Comparison of ENCODE assay signal across 8 cellular contexts in genomic region chr1:155184835-155185782, GRCh38.
A peak's percentile ranks its signal among the peaks of the same experiment; 100 is the strongest.
DNase-seq lines count a peak whose midpoint lies in the region; ATAC-seq and TF ChIP-seq lines count a peak whose summit lies in the region.

No MANE protein-coding gene starts in this region.

- peaks cover 13% of the 10 kb centered on the region for H3K4me1 ChIP-seq in MM.1S (ENCODE audit: low read length)
- no peaks in the 10 kb centered on the region for H3K4me1 ChIP-seq in endocrine pancreas (ENCODE audit: control insufficient read depth, insufficient read depth, low read length)

- H3K27ac Mint-ChIP-seq in stimulated activated naive B cell treated with anti-CD40 and anti-IgM and Interleukin-4, amounts not matched to agents 10 μg/mL and 1 μg/mL and 100 μg/mL, for 72 hours, result peak overlapping the region; percentile 83

- peak overlapping the region; percentile 17 to 52 for H3K4me3 Mint-ChIP-seq in stimulated activated naive B cell treated with anti-CD40 and anti-IgM and Interleukin-4, amounts not matched to agents 10 μg/mL and 1 μg/mL and 100 μg/mL, for 72 hours

- no peaks in the 10 kb centered on the region for H3K9me2 ChIP-seq in MM.1S (replicated peaks; ENCODE audit: insufficient read depth, low read length)

- peak overlapping the region; percentile 61 for H3K4me2 ChIP-seq in MM.1S (ENCODE audit: low read depth, low read length)

- H3K4me1 Mint-ChIP-seq in stimulated activated naive B cell treated with anti-CD40 and anti-IgM and Interleukin-4, amounts not matched to agents 10 μg/mL and 1 μg/mL and 100 μg/mL, for 72 hours, result peaks cover 23 to 26% of the 10 kb centered on the region in 2 donors

- H3K9ac ChIP-seq in MM.1S (ENCODE audit: low read length) (peak overlapping the region; percentile 34), endocrine pancreas (ENCODE audit: control insufficient read depth, insufficient read depth, low read length) (peak overlapping the region; percentile 33)

- no peaks in the 10 kb centered on the region for H3K27me3 Mint-ChIP-seq in stimulated activated naive B cell treated with anti-CD40 and anti-IgM and Interleukin-4, amounts not matched to agents 10 μg/mL and 1 μg/mL and 100 μg/mL, for 72 hours

- TF ChIP-seq CTCF in GM06990 (IDR thresholded peaks at IDR 0.05; ENCODE audit: insufficient read depth, low read length, poor library complexity, severe bottlenecking), result peak; percentile 17
- no peak for TF ChIP-seq CTCF in GM20000 (IDR thresholded peaks at IDR 0.05; ENCODE audit: extremely low read depth, missing control alignments)
- peak; percentile 37 for TF ChIP-seq CTCF in MM.1S (IDR thresholded peaks at IDR 0.05; ENCODE audit: low read length)

- H3K9me3 ChIP-seq in MM.1S (replicated peaks; ENCODE audit: insufficient read depth, low read length) (no peaks in the 10 kb centered on the region), endocrine pancreas (ENCODE audit: control insufficient read depth, low read length) (no peaks in the 10 kb centered on the region)

- no peaks in the 10 kb centered on the region for H3F3A ChIP-seq in MM.1S (ENCODE audit: insufficient read depth, low read length)

- H3K27me3 ChIP-seq in GM06990 (replicated peaks; ENCODE audit: control insufficient read depth, insufficient read depth, low read length) (no peaks in the 10 kb centered on the region), MM.1S (replicated peaks; ENCODE audit: insufficient read depth, low read length) (peaks cover 37% of the 10 kb centered on the region), endocrine pancreas (ENCODE audit: control insufficient read depth, insufficient read depth, low read length) (no peaks in the 10 kb centered on the region)

- DNase-seq in GM06990 (ENCODE audit: extremely low read depth, insufficient read length), result peak; percentile 62
- DNase-seq in GM20000 (ENCODE audit: low spot score), result peak; percentile 86
- peak; percentile 51 for DNase-seq in MM.1S
- DNase-seq in stimulated activated naive B cell treated with anti-CD40 and anti-IgM and Interleukin-4, amounts not matched to agents 10 μg/mL and 1 μg/mL and 100 μg/mL, for 72 hours, result peak; percentile 72
- DNase-seq in activated CD4-positive, alpha-beta T cell treated with anti-CD3 and anti-CD28 coated beads for 1 hour, result no peak
- no peak for DNase-seq in NCI-H128 (lab: John Stamatoyannopoulos, UW; ENCODE audit: unreplicated experiment)
- DNase-seq in T1000 (lab: John Stamatoyannopoulos, UW), result no peak

- H3K36me3 ChIP-seq in GM06990 (ENCODE audit: control insufficient read depth, insufficient read depth, low read length), result no peaks in the 10 kb centered on the region
- no peaks in the 10 kb centered on the region for H3K36me3 ChIP-seq in MM.1S (replicated peaks; ENCODE audit: insufficient read depth, low read length)
- no peaks in the 10 kb centered on the region for H3K36me3 ChIP-seq in endocrine pancreas (ENCODE audit: control insufficient read depth, insufficient read depth, low read length)

- no peaks in the 10 kb centered on the region for H4K20me1 ChIP-seq in MM.1S (ENCODE audit: insufficient read depth, low read length)

- H3K4me3 ChIP-seq in GM06990 (replicated peaks; ENCODE audit: low read depth, low read length), result no peak overlapping the region
- 0 out of 2 replicates have a peak overlapping the region, but pooled peaks have one; percentile 9 for H3K4me3 ChIP-seq in MM.1S (ENCODE audit: low read length)
- H3K4me3 ChIP-seq in endocrine pancreas (ENCODE audit: control insufficient read depth, insufficient read depth, low read length), result no peak overlapping the region

- no peak overlapping the region for H3K27ac ChIP-seq in MM.1S (ENCODE audit: low read length)

- peak overlapping the region; percentile 84 for H2AFZ ChIP-seq in MM.1S (ENCODE audit: low read length)

- no peaks in the 10 kb centered on the region for H3K79me2 ChIP-seq in MM.1S (ENCODE audit: low read length)

- peak; percentile 98 for ATAC-seq in stimulated activated naive B cell treated with anti-CD40 and anti-IgM and Interleukin-4, amounts not matched to agents 10 μg/mL and 1 μg/mL and 100 μg/mL, for 72 hours (replicated peaks)

- peaks cover 0 to 5% of the 10 kb centered on the region in 2 donors for H3K36me3 Mint-ChIP-seq in stimulated activated naive B cell treated with anti-CD40 and anti-IgM and Interleukin-4, amounts not matched to agents 10 μg/mL and 1 μg/mL and 100 μg/mL, for 72 hours

- H3K9me3 Mint-ChIP-seq in stimulated activated naive B cell treated with anti-CD40 and anti-IgM and Interleukin-4, amounts not matched to agents 10 μg/mL and 1 μg/mL and 100 μg/mL, for 72 hours, result no peaks in the 10 kb centered on the region

Comparison
In these comparisons a context has a peak if more than half of its experiments do, and no peak if none do; other contexts are left out.
1. DNase-seq: peak in GM06990 (single experiment), GM20000 (single experiment), MM.1S (single experiment) and stimulated activated naive B cell treated with anti-CD40 and anti-IgM and Interleukin-4, amounts not matched to agents 10 μg/mL and 1 μg/mL and 100 μg/mL, for 72 hours (single experiment); none in activated CD4-positive, alpha-beta T cell treated with anti-CD3 and anti-CD28 coated beads for 1 hour (single experiment), NCI-H128 (single experiment) and T1000 (single experiment).